In the genomic region with DNA sequence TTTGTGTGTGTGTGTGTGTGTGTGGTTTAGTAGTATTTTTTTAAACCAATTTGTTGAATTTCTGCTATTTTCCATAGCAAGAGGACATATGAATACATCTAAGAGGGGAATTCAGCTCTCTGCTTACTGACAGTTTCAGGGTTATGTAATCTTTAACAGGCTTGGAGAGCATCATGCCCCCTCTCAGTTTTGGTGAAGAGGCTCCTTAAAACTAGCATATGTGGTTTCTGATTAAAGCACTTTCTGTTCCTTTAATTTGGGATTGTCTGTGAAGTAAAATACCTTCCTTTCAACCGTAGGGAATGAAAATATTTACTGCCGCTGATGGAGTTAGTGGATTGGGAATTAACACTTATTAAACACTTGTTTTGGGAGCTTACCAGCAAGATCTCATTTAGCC, we compare ENCODE assay signal across 11 cellular contexts. TPM values are rescaled to one million over a fixed set of nuclear protein-coding genes. Genes with fewer than 3 reads are reported as not detected.
DNase-seq lines count a peak whose midpoint lies in the region; ATAC-seq and TF ChIP-seq lines count a peak whose summit lies in the region.
"Had no signal": no experiment of that assay in that cellular context is flagged by ENCODE, and none has a peak within 500 bp of the region (broad histone marks: within the 10 kb centered on the region; RNA-seq: fewer than 3 reads in every experiment).

No MANE protein-coding gene starts in this region.

- TF ChIP-seq EP300 in gastroesophageal sphincter (IDR thresholded peaks at IDR 0.05), result no peak

- CTCF ChIA-PET in WTC11 (lab: Charles Lee), result interaction anchor here (0.7 to 0.8 kb wide), 2 partner anchors 21 to 396 kb away, joined by 3 read pairs; no protein-coding TSS in a partner anchor

- intact Hi-C loops in left ventricle myocardium inferior (cut with micrococcal nuclease) (no loop called here), right cardiac atrium (cut with DNase I) (no loop called here), uterus (cut with DNase I; ENCODE audit: low total_unique reads) (no loop called here)

- no peaks in the 10 kb centered on the region for H3K27me3 Mint-ChIP-seq in WTC11 (ENCODE audit: low read depth)

- no peaks in the 10 kb centered on the region for H3K9me3 ChIP-seq in left ventricle myocardium inferior (replicated peaks)
- no peaks in the 10 kb centered on the region for H3K9me3 ChIP-seq in right cardiac atrium (ENCODE audit: control insufficient read depth, low read length)
- H3K9me3 ChIP-seq in gastroesophageal sphincter, result no peaks in the 10 kb centered on the region
- no peaks in the 10 kb centered on the region for H3K9me3 ChIP-seq in uterus
- H3K9me3 ChIP-seq: BE2C had no signal

- H3K27me3 ChIP-seq in left ventricle myocardium inferior (ENCODE audit: low read depth), result no peaks in the 10 kb centered on the region
- H3K27me3 ChIP-seq in right cardiac atrium (ENCODE audit: control insufficient read depth, insufficient read depth), result no peaks in the 10 kb centered on the region
- H3K27me3 ChIP-seq in gastroesophageal sphincter, result no peaks in the 10 kb centered on the region
- no peaks in the 10 kb centered on the region for H3K27me3 ChIP-seq in uterus
- H3K27me3 ChIP-seq: BE2C had no signal

- H3K4me3 Mint-ChIP-seq in WTC11, result no peak overlapping the region

- no peaks in the 10 kb centered on the region for H3K36me3 Mint-ChIP-seq in WTC11

- POLR2A ChIA-PET in WTC11 (lab: Charles Lee), result interaction anchor here (1.1 kb wide), 1 partner anchor 12 kb away, joined by 3 read pairs; no protein-coding TSS in a partner anchor

- no peak overlapping the region for H3K27ac Mint-ChIP-seq in WTC11

- ATAC-seq in right cardiac atrium (no peak), gastroesophageal sphincter (no peak), WTC11 (no peak), HG03442 (IDR thresholded peaks at IDR 0.05; ENCODE audit: unreplicated experiment) (no peak)

- H3K36me3 ChIP-seq in left ventricle myocardium inferior (no peaks in the 10 kb centered on the region), gastroesophageal sphincter (no peaks in the 10 kb centered on the region), uterus (no peaks in the 10 kb centered on the region)
- H3K36me3 ChIP-seq: BE2C had no signal

- peaks cover 23% of the 10 kb centered on the region for H3K4me1 Mint-ChIP-seq in WTC11

- H3K27ac ChIP-seq in left ventricle myocardium inferior (replicated peaks), result peak overlapping the region; percentile 92
- H3K27ac ChIP-seq in right cardiac atrium (ENCODE audit: low read length), result no peak overlapping the region
- peak overlapping the region; percentile 72 to 96 (median 90) for H3K27ac ChIP-seq in gastroesophageal sphincter
- peak overlapping the region; percentile 87 to 93 for H3K27ac ChIP-seq in uterus

- WGBS in right cardiac atrium, result 58% methylated on average over 2 of the region's 2 CpGs
- 34 to 43% methylated on average over 2 of the region's 2 CpGs for WGBS in gastroesophageal sphincter (ENCODE audit: low coverage in 1 of 2), 2 donors

- H3K4me3 ChIP-seq in left ventricle myocardium inferior (peak overlapping the region; percentile 70), right cardiac atrium (ENCODE audit: low read length) (no peak overlapping the region), gastroesophageal sphincter (peak overlapping the region; percentile 52 to 60), uterus (no peak overlapping the region)

- no peak for TF ChIP-seq CTCF in left ventricle myocardium inferior (IDR thresholded peaks at IDR 0.05; ENCODE audit: borderline replicate concordance)
- TF ChIP-seq CTCF in gastroesophageal sphincter (IDR thresholded peaks at IDR 0.05), result no peak
- TF ChIP-seq CTCF in uterus (IDR thresholded peaks at IDR 0.05), result no peak
- TF ChIP-seq CTCF in WTC11 (IDR thresholded peaks at IDR 0.05), result no peak

- no peak for TF ChIP-seq POLR2A in gastroesophageal sphincter (IDR thresholded peaks at IDR 0.05)
- no peak for TF ChIP-seq POLR2A in uterus (IDR thresholded peaks at IDR 0.05)

- DNase-seq in left ventricle myocardium inferior (no peak), right cardiac atrium (no peak), NOMO-1 treated with dmso at 0.1 percent for 144 hours (lab: John Stamatoyannopoulos, UW; ENCODE audit: unreplicated experiment) (peak; percentile 11), uterus (no peak), WTC11 (ENCODE audit: low spot score) (no peak), NCI-H345 (lab: John Stamatoyannopoulos, UW) (no peak)
- DNase-seq: BE2C; stimulated activated CD4-positive, alpha-beta T cell treated with anti-CD3 and anti-CD28 coated beads, Interleukin-12 subunit alpha, Interleukin-12 subunit beta, amount 100 ng/mL, for 4 hours; T1000 had no signal

- H3K4me1 ChIP-seq in left ventricle myocardium inferior (peaks cover 54% of the 10 kb centered on the region), right cardiac atrium (ENCODE audit: control insufficient read depth, insufficient read depth, low read length) (peaks cover 2% of the 10 kb centered on the region), gastroesophageal sphincter (peaks cover 12 to 65% (median 16%) of the 10 kb centered on the region in 3 donors), uterus (peaks cover 0 to 7% of the 10 kb centered on the region in 2 donors)

- no peaks in the 10 kb centered on the region for H3K9me3 Mint-ChIP-seq in WTC11

TF ChIP-seq in WTC11, 78 proteins besides CTCF, POLR2A, EP300 and RAD21:
- TF ChIP-seq, protein P1, sequence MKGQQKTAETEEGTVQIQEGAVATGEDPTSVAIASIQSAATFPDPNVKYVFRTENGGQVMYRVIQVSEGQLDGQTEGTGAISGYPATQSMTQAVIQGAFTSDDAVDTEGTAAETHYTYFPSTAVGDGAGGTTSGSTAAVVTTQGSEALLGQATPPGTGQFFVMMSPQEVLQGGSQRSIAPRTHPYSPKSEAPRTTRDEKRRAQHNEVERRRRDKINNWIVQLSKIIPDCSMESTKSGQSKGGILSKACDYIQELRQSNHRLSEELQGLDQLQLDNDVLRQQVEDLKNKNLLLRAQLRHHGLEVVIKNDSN (CRISPR knock-in tag; IDR thresholded peaks at IDR 0.05), result no peak
- TF ChIP-seq ZNF423 (CRISPR knock-in tag; IDR thresholded peaks at IDR 0.05) (no peak), ZNF232 (CRISPR knock-in tag; IDR thresholded peaks at IDR 0.05) (no peak), CREB1 (CRISPR knock-in tag; IDR thresholded peaks at IDR 0.05) (no peak)
TF ChIP-seq in WTC11: peak in this region for 0.

RNA-seq across cellular contexts. Expression of a gene that starts 19.4 kb away (rescaled TPM):
- 15.0 TPM for total RNA-seq in left ventricle myocardium inferior
- 10 to 100 TPM; 14.2 to 28.4 (median 20.7) TPM for total RNA-seq in right cardiac atrium
- polyA plus RNA-seq in right cardiac atrium, result 9.5 TPM
- 10 to 100 TPM; 27.3 to 87.0 (median 51.9) TPM for total RNA-seq in gastroesophageal sphincter
- total RNA-seq in uterus, result 100 to 1,000 TPM in 1 of 4 donors, 10 to 100 TPM in 3; 10.2 to 119 (median 58.9) TPM
- total RNA-seq in WTC11 (2021), result 15.1 to 17.9 TPM (median 16.9 TPM) in 3 replicates

RNA-seq across cellular contexts. Expression of a gene that starts 50.9 kb away (rescaled TPM):
- total RNA-seq in left ventricle myocardium inferior (47.9 TPM), right cardiac atrium (10 to 100 TPM; 34.7 to 53.3 (median 49.0) TPM), gastroesophageal sphincter (10 to 100 TPM; 12.5 to 32.8 (median 18.9) TPM), uterus (10 to 100 TPM in 2 of 4 donors, 1 to 10 TPM in 2; 3.1 to 26.0 (median 10.3) TPM), WTC11 (2021) (11.3 to 13.9 TPM (median 12.9 TPM) in 3 replicates)
- polyA plus RNA-seq in right cardiac atrium, result 26.8 TPM

Comparison
In these comparisons a context has a peak if more than half of its experiments do, and no peak if none do; other contexts are left out.
1. H3K4me3 ChIP-seq: peak in left ventricle myocardium inferior (single experiment) and gastroesophageal sphincter (2 of 2); none in right cardiac atrium (single experiment) and uterus (0 of 2).